ENCODE assay signal across 9 cellular contexts in the genomic region with DNA sequence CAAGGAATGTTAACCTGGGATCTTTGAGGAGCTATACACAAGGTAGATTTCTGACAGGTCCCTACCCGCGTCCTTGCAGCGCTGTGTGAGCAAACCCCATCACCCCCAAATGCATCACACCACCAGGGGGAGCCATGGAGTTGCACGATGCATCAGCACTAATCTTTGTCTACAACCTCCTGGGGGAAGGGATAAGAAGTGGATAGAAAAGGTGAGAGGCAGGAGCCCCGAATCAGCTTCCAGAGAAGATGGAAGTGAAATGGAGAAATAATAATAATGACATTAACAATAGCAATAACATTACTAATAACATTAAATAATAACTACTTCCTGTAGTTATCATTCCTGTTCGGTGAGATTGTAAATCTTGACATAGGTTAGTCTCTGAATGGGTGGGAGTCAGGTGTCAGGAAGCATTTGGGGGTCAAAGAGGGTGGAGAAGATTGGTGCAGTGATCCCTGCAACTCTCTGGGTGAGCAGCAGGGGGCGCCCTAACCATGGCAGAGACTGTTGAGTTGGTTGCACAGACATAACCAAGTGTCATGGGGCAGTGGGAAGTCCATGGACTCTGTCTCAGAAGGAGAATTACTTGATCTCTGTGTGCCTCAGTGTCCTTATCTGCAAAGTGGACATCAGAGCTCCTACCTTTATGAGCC. TPM values are rescaled to one million over a fixed set of nuclear protein-coding genes. Genes with fewer than 3 reads are reported as not detected.
A peak's percentile ranks its signal among the peaks of the same experiment; 100 is the strongest.
DNase-seq lines count a peak whose midpoint lies in the region; ATAC-seq and TF ChIP-seq lines count a peak whose summit lies in the region.
"Had no signal": no experiment of that assay in that cellular context is flagged by ENCODE, and none has a peak within 500 bp of the region (broad histone marks: within the 10 kb centered on the region; RNA-seq: fewer than 3 reads in every experiment).

No MANE protein-coding gene starts in this region.

- no peaks in the 10 kb centered on the region for H3K9me3 Mint-ChIP-seq in chondrocyte (ENCODE audit: low read depth)

- 19 to 33% methylated on average over 7 of the region's 7 CpGs for WGBS in lung, 2 donors

- peak; percentile 70 for TF ChIP-seq CTCF in chondrocyte (IDR thresholded peaks at IDR 0.05)
- TF ChIP-seq CTCF in lung (IDR thresholded peaks at IDR 0.05; ENCODE audit: control extremely low read depth, extremely low read depth), result peak; percentile 20

- no peak overlapping the region for H3K27ac Mint-ChIP-seq in chondrocyte (ENCODE audit: unreplicated experiment)

- H3K4me1 Mint-ChIP-seq in chondrocyte (ENCODE audit: low read depth), result no peaks in the 10 kb centered on the region

- H3K4me3 Mint-ChIP-seq in chondrocyte (ENCODE audit: unreplicated experiment), result no peak overlapping the region

- H3K9me3 ChIP-seq in MG63, result no peaks in the 10 kb centered on the region
- H3K9me3 ChIP-seq in lung (ENCODE audit: control insufficient read depth in 2 of 2, insufficient read depth in 1 of 2, low read length in 1 of 2), result peaks cover 0 to 2% of the 10 kb centered on the region in 2 donors
- H3K9me3 ChIP-seq: breast epithelium had no signal

- peaks cover 26% of the 10 kb centered on the region for H3K27me3 Mint-ChIP-seq in chondrocyte (ENCODE audit: low read depth)

- H3K36me3 ChIP-seq in MG63 (no peaks in the 10 kb centered on the region), lung (ENCODE audit: control insufficient read depth in 2 of 2, insufficient read depth in 2 of 2, low read length in 2 of 2) (no peaks in the 10 kb centered on the region)
- H3K36me3 ChIP-seq: breast epithelium had no signal

- H3K4me1 ChIP-seq in lung (ENCODE audit: control insufficient read depth in 2 of 2, insufficient read depth in 2 of 2, low read length in 2 of 2), result peaks cover 0 to 1% of the 10 kb centered on the region in 2 donors
- H3K4me1 ChIP-seq: breast epithelium had no signal

- H3K36me3 Mint-ChIP-seq in chondrocyte (ENCODE audit: low read depth), result no peaks in the 10 kb centered on the region

- ATAC-seq in activated CD4-positive, CD25-positive, alpha-beta regulatory T cell treated with anti-CD3 and anti-CD28 coated beads, Interleukin-2, amount 50 U/mL, for 24 hours, result peak; percentile 64 to 74
- peak; percentile 58 for ATAC-seq in lung (ENCODE audit: insufficient read depth, low FRiP score)
- ATAC-seq in GM18498 (IDR thresholded peaks at IDR 0.05; ENCODE audit: unreplicated experiment), result no peak
- ATAC-seq in HG02885 (IDR thresholded peaks at IDR 0.05; ENCODE audit: poor library complexity, unreplicated experiment), result no peak

- H3K27me3 ChIP-seq in MG63, result peaks cover 18% of the 10 kb centered on the region; the same call in 1 of the 2 replicates
- H3K27me3 ChIP-seq in lung (ENCODE audit: control insufficient read depth, insufficient read depth), result no peaks in the 10 kb centered on the region

- no peak overlapping the region for H3K4me3 ChIP-seq in MG63
- no peak overlapping the region for H3K4me3 ChIP-seq in lung
- H3K4me3 ChIP-seq: breast epithelium had no signal

- DNase-seq in GM04504 (ENCODE audit: low read depth) (peak; percentile 3), MG63 (peak; percentile 37), chondrocyte (ENCODE audit: low spot score) (no peak), lung (ENCODE audit: low spot score) (peak; percentile 59)
- DNase-seq in stimulated activated CD8-positive, alpha-beta memory T cell treated with anti-CD3 and anti-CD28 coated beads, Interleukin-7, amount 100 ng/mL, for 24 hours (ENCODE audit: low read depth), result peak; percentile 76

- H3K27ac ChIP-seq in lung (ENCODE audit: low read depth in 1 of 2, low read length in 1 of 2), result no peak overlapping the region
- H3K27ac ChIP-seq: breast epithelium had no signal

RNA-seq across cellular contexts. Expression of a gene that starts 16.5 kb away (rescaled TPM):
- total RNA-seq in MG63 (2014; rRNA removed; shearing (Covaris generic); ENCODE audit: low replicate concordance), result not detected in 2 replicates
- total RNA-seq in chondrocyte, result not detected in 3 replicates
- 10 to 100 TPM in 1 of 2 donors, 1 to 10 TPM in 1; 6.3 to 13.4 TPM for total RNA-seq in lung
- 10 to 100 TPM in 1 of 2 donors, 1 to 10 TPM in 1; 2.1 to 29.3 TPM for polyA plus RNA-seq in lung

RNA-seq across cellular contexts. Expression of a gene that starts 33.9 kb away (rescaled TPM):
- total RNA-seq in MG63 (2014; rRNA removed; shearing (Covaris generic); ENCODE audit: low replicate concordance), result not detected in 2 replicates
- total RNA-seq in chondrocyte (not detected in 3 replicates), lung (10 to 100 TPM in 1 of 2 donors, 1 to 10 TPM in 1; 4.5 to 25.7 TPM)
- polyA plus RNA-seq in lung, result 10 to 100 TPM in 1 of 2 donors, 1 to 10 TPM in 1; 4.3 to 57.0 TPM

RNA-seq across cellular contexts. Expression of a gene that starts 50.4 kb away (rescaled TPM):
- total RNA-seq in MG63 (2014; rRNA removed; shearing (Covaris generic); ENCODE audit: low replicate concordance), result 18.7 and 33.5 TPM in 2 replicates
- total RNA-seq in chondrocyte, result 5.2 to 6.1 TPM (median 5.2 TPM) in 3 replicates
- 1 to 10 TPM; 3.2 to 9.8 TPM for total RNA-seq in lung
- 1 to 10 TPM; 2.5 to 4.4 TPM for polyA plus RNA-seq in lung

Comparison
In these comparisons a context has a peak if more than half of its experiments do, and no peak if none do; other contexts are left out.
1. ATAC-seq: peak in activated CD4-positive, CD25-positive, alpha-beta regulatory T cell treated with anti-CD3 and anti-CD28 coated beads, Interleukin-2, amount 50 U/mL, for 24 hours (2 of 2) and lung (single experiment); none in GM18498 (single experiment) and HG02885 (single experiment).